1 cellular context compared by ENCODE assay signal in genomic region chr13:43058318-43058674, GRCh38.
TF ChIP-seq lines count a peak whose summit lies in the region.

No MANE protein-coding gene starts in this region.

TF ChIP-seq in HCT116, 20 proteins besides CTCF, POLR2A, EP300 and RAD21 (continued from another document):
- TF ChIP-seq ZBTB33 (IDR thresholded peaks at IDR 0.05; ENCODE audit: extremely low read depth, insufficient replicate concordance, low read length) (no peak), EGR1 (IDR thresholded peaks at IDR 0.05; ENCODE audit: low read depth) (peak; percentile 66; the same call in 1 of the 2 replicates), ELF1 (IDR thresholded peaks at IDR 0.05; ENCODE audit: borderline replicate concordance, low read depth) (no peak), ZNF274 (IDR thresholded peaks at IDR 0.05; ENCODE audit: low read depth, low read length) (no peak), POLR2AphosphoS5 (IDR thresholded peaks at IDR 0.05; ENCODE audit: low read depth, low read length) (no peak; the same call in 1 of the 2 replicates), ATF3 (IDR thresholded peaks at IDR 0.05) (no peak), CEBPB (IDR thresholded peaks at IDR 0.05; ENCODE audit: low read depth) (no peak), CBX3 (IDR thresholded peaks at IDR 0.05; ENCODE audit: low read depth) (peak; percentile 55; the same call in 1 of the 2 replicates)
